In the genomic region with DNA sequence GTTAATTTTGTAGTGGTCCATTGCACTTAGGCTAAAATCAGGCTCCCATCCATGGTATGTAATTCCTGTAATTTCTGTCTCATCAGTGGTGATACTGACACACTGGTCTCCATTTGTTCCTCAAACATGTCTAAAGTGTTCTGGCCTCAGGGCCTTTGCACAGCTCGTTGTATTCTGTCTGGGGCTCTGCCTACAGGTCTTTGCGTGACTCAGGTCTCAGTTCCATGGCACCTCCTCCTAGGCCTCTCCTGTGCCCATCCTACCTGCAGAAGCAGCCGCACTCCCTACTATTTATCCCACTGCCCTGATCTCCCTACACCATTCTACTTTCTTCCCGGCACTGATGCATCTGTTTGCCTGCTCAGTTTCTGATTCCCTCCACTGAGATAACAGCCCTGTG, we compare ENCODE assay signal across 21 cellular contexts.
DNase-seq lines count a peak whose midpoint lies in the region; ATAC-seq, FAIRE-seq and TF ChIP-seq lines count a peak whose summit lies in the region.
"Had no signal": no experiment of that assay in that cellular context is flagged by ENCODE, and none has a peak within 500 bp of the region (broad histone marks: within the 10 kb centered on the region; RNA-seq: fewer than 3 reads in every experiment).

No MANE protein-coding gene starts in this region.

- H3K9me1 ChIP-seq in K562 (ENCODE audit: control insufficient read depth, insufficient read depth, low read length), result no peaks in the 10 kb centered on the region

- H3K36me3 Mint-ChIP-seq in stimulated activated effector memory CD8-positive, alpha-beta T cell treated with anti-CD3 and anti-CD28 coated beads, Interleukin-12 subunit alpha, Interleukin-12 subunit beta, amount 100 ng/mL, for 72 hours, result no peaks in the 10 kb centered on the region
- H3K36me3 Mint-ChIP-seq: CD8-positive, alpha-beta T cell had no signal

- BruUV-seq in K562 (replicated peaks; lab: Mats Ljungman, UMichigan), result no TSS peak

- intact Hi-C loops in K562 (cut with micrococcal nuclease), result no loop called here

- 41% methylated on average over 3 of the region's 4 CpGs for WGBS in K562 (ENCODE audit: insufficient coverage, low coverage, missing lambda C conversion rate)
- no CpG with 5 or more reads among the region's 4 CpGs for WGBS in neuronal stem cell (ENCODE audit: extremely low coverage in 2 of 2, insufficient read length in 2 of 2, insufficient replicate concordance in 1 of 2), 2 donors

- no peak overlapping the region for H2BK5ac ChIP-seq in neuronal stem cell (ENCODE audit: low read length)

- H3K4me3 ChIP-seq in BLaER1 (0 out of 2 replicates have a peak overlapping the region, but pooled peaks have one; percentile 1), HEK293 (ENCODE audit: low read depth, low read length) (no peak overlapping the region), K562 (no peak overlapping the region), neuronal stem cell (ENCODE audit: low read length in 2 of 2) (no peak overlapping the region)
- H3K4me3 ChIP-seq: A549 had no signal

- H3K18ac ChIP-seq in neuronal stem cell (ENCODE audit: low read length), result peak overlapping the region; percentile 33

- no peak overlapping the region for H3K14ac ChIP-seq in neuronal stem cell (ENCODE audit: low read length)

- H3K9ac ChIP-seq in BLaER1 (no peak overlapping the region), K562 (ENCODE audit: insufficient read depth in 1 of 2, low read depth in 2 of 2, low read length in 2 of 2) (no peak overlapping the region), neuronal stem cell (ENCODE audit: low read depth, low read length, poor library complexity) (no peak overlapping the region)

- no peak for ATAC-seq in K562
- ATAC-seq in stimulated activated effector memory CD8-positive, alpha-beta T cell treated with anti-CD3 and anti-CD28 coated beads, Interleukin-12 subunit alpha, Interleukin-12 subunit beta, amount 100 ng/mL, for 72 hours, result no peak
- ATAC-seq: A549; CD8-positive, alpha-beta T cell had no signal

- peak overlapping the region; percentile 76 for H4K8ac ChIP-seq in neuronal stem cell (ENCODE audit: low read depth, low read length)

- no peak overlapping the region for H3K4me3 Mint-ChIP-seq in stimulated activated effector memory CD8-positive, alpha-beta T cell treated with anti-CD3 and anti-CD28 coated beads, Interleukin-12 subunit alpha, Interleukin-12 subunit beta, amount 100 ng/mL, for 72 hours
- H3K4me3 Mint-ChIP-seq: B cell; CD4-positive, alpha-beta T cell; CD8-positive, alpha-beta T cell had no signal

- H3K79me1 ChIP-seq in neuronal stem cell (ENCODE audit: low read depth, low read length), result no peaks in the 10 kb centered on the region

- H2BK12ac ChIP-seq in neuronal stem cell (ENCODE audit: low read length), result no peak overlapping the region

- TF ChIP-seq POLR2A in K562 (conservative IDR thresholded peaks at IDR 0.05), result no peak

- no peak overlapping the region for H2BK15ac ChIP-seq in neuronal stem cell (ENCODE audit: low read length)

- H3K4me1 Mint-ChIP-seq in stimulated activated effector memory CD8-positive, alpha-beta T cell treated with anti-CD3 and anti-CD28 coated beads, Interleukin-12 subunit alpha, Interleukin-12 subunit beta, amount 100 ng/mL, for 72 hours, result no peaks in the 10 kb centered on the region
- H3K4me1 Mint-ChIP-seq: B cell had no signal

- H3K9me3 ChIP-seq in BLaER1, result peaks cover 77% of the 10 kb centered on the region
- H3K9me3 ChIP-seq in HEK293 (ENCODE audit: control insufficient read depth, insufficient read depth, low read depth, low read length), result no peaks in the 10 kb centered on the region
- H3K9me3 ChIP-seq in K562 (replicated peaks; ENCODE audit: control insufficient read depth, insufficient read depth, low read depth, low read length), result no peaks in the 10 kb centered on the region
- H3K9me3 ChIP-seq in neuronal stem cell (replicated peaks in 1 of 2; ENCODE audit: control insufficient read depth in 2 of 2, insufficient read depth in 1 of 2, low read depth in 1 of 2, low read length in 2 of 2), result peaks cover 0 to 3% of the 10 kb centered on the region in 2 donors
- H3K9me3 ChIP-seq: A549, Caco-2 had no signal

- H3K27me3 ChIP-seq in BLaER1, result no peaks in the 10 kb centered on the region
- H3K27me3 ChIP-seq in K562 (ENCODE audit: control insufficient read depth in 2 of 2, insufficient read depth in 2 of 2, low read length in 2 of 2), result no peaks in the 10 kb centered on the region
- H3K27me3 ChIP-seq in neuronal stem cell (ENCODE audit: control insufficient read depth in 3 of 3, insufficient read depth in 3 of 3, low read depth in 1 of 3, low read length in 3 of 3), result no peaks in the 10 kb centered on the region

- H3K4ac ChIP-seq in neuronal stem cell (ENCODE audit: low read length), result no peak overlapping the region

- H3K4me2 ChIP-seq in BLaER1 (no peak overlapping the region), K562 (ENCODE audit: insufficient read depth, low read length) (no peak overlapping the region), neuronal stem cell (ENCODE audit: insufficient read depth, low read length, poor library complexity, severe bottlenecking) (no peak overlapping the region)
- H3K4me2 ChIP-seq: A549 had no signal

- H3K36me3 ChIP-seq in BLaER1 (peaks cover 96% of the 10 kb centered on the region), HEK293 (ENCODE audit: control insufficient read depth in 2 of 2, insufficient read depth in 1 of 2, low read length in 2 of 2) (no peaks in the 10 kb centered on the region; a peak in 1 of 3 replicates), K562 (ENCODE audit: control insufficient read depth, insufficient read depth, low read length) (no peaks in the 10 kb centered on the region), neuronal stem cell (replicated peaks in 1 of 2; ENCODE audit: control insufficient read depth in 2 of 2, insufficient read depth in 2 of 2, low read length in 2 of 2) (no peaks in the 10 kb centered on the region)

- TF ChIP-seq CTCF in HEK293 (tag by site-specific recombination; IDR thresholded peaks at IDR 0.05), result no peak
- no peak for TF ChIP-seq CTCF in K562 (IDR thresholded peaks at IDR 0.05 in 2 of 3, conservative IDR thresholded peaks at IDR 0.05 in 1 of 3; ENCODE audit: insufficient read depth in 2 of 3, low read depth in 1 of 3, low read length in 3 of 3)

- no peak overlapping the region for H3K23ac ChIP-seq in neuronal stem cell (ENCODE audit: low read depth, low read length, poor library complexity)

- H2AK5ac ChIP-seq in neuronal stem cell (ENCODE audit: low read depth, low read length), result no peak overlapping the region

- H3K27ac Mint-ChIP-seq in stimulated activated effector memory CD8-positive, alpha-beta T cell treated with anti-CD3 and anti-CD28 coated beads, Interleukin-12 subunit alpha, Interleukin-12 subunit beta, amount 100 ng/mL, for 72 hours, result no peak overlapping the region
- H3K27ac Mint-ChIP-seq: B cell; CD4-positive, alpha-beta T cell; CD8-positive, alpha-beta T cell had no signal

- in situ Hi-C loops in K562 (cut with MboI), result no loop called here

- no peak for TF ChIP-seq RAD21 in K562 (CRISPR knock-in tag; conservative IDR thresholded peaks at IDR 0.05 in 1 of 2, IDR thresholded peaks at IDR 0.05 in 1 of 2)

- no peak overlapping the region for H3K27ac ChIP-seq in BLaER1
- H3K27ac ChIP-seq in HEK293 (ENCODE audit: extremely low read depth, low read depth, low read length), result no peak overlapping the region
- no peak overlapping the region for H3K27ac ChIP-seq in K562 (ENCODE audit: extremely low read depth, low read depth, low read length)
- H3K27ac ChIP-seq in neuronal stem cell (replicated peaks; ENCODE audit: low read length), result no peak overlapping the region
- H3K27ac ChIP-seq: 22Rv1, A549 had no signal

- POLR2A ChIA-PET in HEK293 (lab: Yijun Ruan, JAX), result no interaction called here
- POLR2A ChIA-PET in K562 (lab: Yijun Ruan, JAX), result no interaction called here

- CTCF ChIA-PET in HEK293 (lab: Yijun Ruan, JAX), result interaction anchor here (0.5 kb wide), 1 partner anchor 30 kb away, joined by 3 read pairs; no protein-coding TSS in a partner anchor
- CTCF ChIA-PET in K562 (lab: Yijun Ruan, JAX; ENCODE audit: low intra/inter-chr PET ratio), result no interaction called here

- H4K20me1 ChIP-seq in BLaER1, result no peaks in the 10 kb centered on the region
- no peaks in the 10 kb centered on the region for H4K20me1 ChIP-seq in K562 (replicated peaks; ENCODE audit: control insufficient read depth, insufficient read depth, low read length)

- FAIRE-seq in K562 (lab: Jason Lieb, UNC), result no peak
- FAIRE-seq: A549, D721Med, G401.6, GM12891 had no signal

- no peak for TF ChIP-seq EP300 in K562 (IDR thresholded peaks at IDR 0.05; ENCODE audit: low read length)

- H2BK120ac ChIP-seq in neuronal stem cell (ENCODE audit: low read depth, low read length), result no peak overlapping the region

- no peak overlapping the region for H2AFZ ChIP-seq in K562 (ENCODE audit: low read depth, low read length)
- no peak overlapping the region for H2AFZ ChIP-seq in neuronal stem cell (ENCODE audit: low read length)

- no peak overlapping the region for H4K91ac ChIP-seq in neuronal stem cell (ENCODE audit: low read depth, low read length, poor library complexity)

- peaks cover 11% of the 10 kb centered on the region for H3K9me3 Mint-ChIP-seq in stimulated activated effector memory CD8-positive, alpha-beta T cell treated with anti-CD3 and anti-CD28 coated beads, Interleukin-12 subunit alpha, Interleukin-12 subunit beta, amount 100 ng/mL, for 72 hours
- H3K9me3 Mint-ChIP-seq: CD8-positive, alpha-beta T cell had no signal

- H3K79me2 ChIP-seq in K562 (ENCODE audit: control insufficient read depth, insufficient read depth, low read length), result no peaks in the 10 kb centered on the region

- H3K4me1 ChIP-seq in BLaER1 (no peaks in the 10 kb centered on the region), HEK293 (ENCODE audit: control insufficient read depth, insufficient read depth, low read length) (no peaks in the 10 kb centered on the region), K562 (replicated peaks in 1 of 2; ENCODE audit: control insufficient read depth in 2 of 2, insufficient read depth in 2 of 2, low read length in 2 of 2) (no peaks in the 10 kb centered on the region), neuronal stem cell (ENCODE audit: control insufficient read depth in 2 of 2, insufficient read depth in 1 of 2, low read depth in 1 of 2, low read length in 2 of 2) (no peaks in the 10 kb centered on the region)
- H3K4me1 ChIP-seq: A549, Caco-2 had no signal

- DNase-seq in K562 (ENCODE audit: extremely low read depth in 1 of 4, low spot score in 3 of 4), result no peak
- DNase-seq in neuronal stem cell (ENCODE audit: low spot score), result no peak
- DNase-seq in NCI-H2029 treated with DMSO at 0.1 percent for 48 hours (lab: John Stamatoyannopoulos, UW), result no peak
- no peak for DNase-seq in stimulated activated effector memory CD8-positive, alpha-beta T cell treated with anti-CD3 and anti-CD28 coated beads, Interleukin-12 subunit alpha, Interleukin-12 subunit beta, amount 100 ng/mL, for 72 hours (ENCODE audit: low spot score in 2 of 2)
- no peak for DNase-seq in stimulated activated CD4-positive, alpha-beta T cell treated with anti-CD3 and anti-CD28 coated beads, Interleukin-4, amount 100 ng/mL, for 24 hours
- DNase-seq: AML-193; C1 segment of cervical spinal cord; Caco-2; Calu3; CD4-positive, alpha-beta T cell; CD8-positive, alpha-beta T cell; DMS79 treated with DMSO at 0.1 percent for 48 hours; GF-D8 had no signal

TF ChIP-seq in HEK293, 187 proteins besides CTCF, POLR2A, EP300 and RAD21 (continues in another document):
- TF ChIP-seq ZSCAN23 (tag by site-specific recombination; IDR thresholded peaks at IDR 0.05), result no peak

TF ChIP-seq in K562, 482 proteins besides CTCF, POLR2A, EP300 and RAD21 (continues in another document):
- TF ChIP-seq RBM25 (IDR thresholded peaks at IDR 0.05; ENCODE audit: low read depth, low read length, severe bottlenecking), result peak; percentile 51
